In genomic region chr13:70941454-70941853, GRCh38 we compare ENCODE assay signal across 11 cellular contexts.
"Had no signal": no experiment of that assay in that cellular context is flagged by ENCODE, and none has a peak within 500 bp of the region (broad histone marks: within the 10 kb centered on the region; RNA-seq: fewer than 3 reads in every experiment).

No MANE protein-coding gene starts in this region.

- H3K27me3 Mint-ChIP-seq: IgD-negative memory B cell had no signal

- H3K36me3 ChIP-seq: HAP-1 had no signal

- H3K4me3 ChIP-seq: GM23248, HAP-1 had no signal

- H3K4me1 Mint-ChIP-seq: IgD-negative memory B cell had no signal

- H2AFZ ChIP-seq: GM23248 had no signal

- H3K36me3 Mint-ChIP-seq: IgD-negative memory B cell had no signal

- H3K27ac ChIP-seq: GM23248, HL-60, KMS-11 had no signal

- H3K4me2 ChIP-seq: KMS-11 had no signal

- H3K4me3 Mint-ChIP-seq: HFFc6, IgD-negative memory B cell had no signal

- H3K9me3 ChIP-seq: HAP-1 had no signal

- H3K9ac ChIP-seq: GM23248, KMS-11 had no signal

- H3K27ac Mint-ChIP-seq: HFFc6, IgD-negative memory B cell had no signal

- ATAC-seq: HCT116 had no signal

- H3K4me1 ChIP-seq: HAP-1 had no signal

- DNase-seq: GM23248, GOT3, H7, HFFc6, Karpas-422, KBM-7 had no signal
